Comparison of ENCODE assay signal across 8 cellular contexts in genomic region chrX:48971325-48972213, GRCh38. TPM values are rescaled to one million over a fixed set of nuclear protein-coding genes. Genes with fewer than 3 reads are reported as not detected.
A peak's percentile ranks its signal among the peaks of the same experiment; 100 is the strongest.
DNase-seq lines count a peak whose midpoint lies in the region; ATAC-seq and TF ChIP-seq lines count a peak whose summit lies in the region.

Gene KCND1 (minus strand): TSS chrX:48971844. CDS start chrX:48970271, 1,573 bp downstream.

- peaks cover 0 to 18% (median 15%) of the 10 kb centered on the region in 4 donors for H3K4me1 ChIP-seq in stomach

- TF ChIP-seq POLR2A in stomach (IDR thresholded peaks at IDR 0.05), result no peak

- peak within 1 kb of the TSS; percentile 46 for H3K4me3 ChIP-seq in choroid plexus epithelial cell (ENCODE audit: low read depth, low read length)
- peak within 1 kb of the TSS; percentile 36 to 43 (median 36) for H3K4me3 ChIP-seq in stomach

- H3K27me3 ChIP-seq in stomach, result no peaks in the 10 kb centered on the region

- intact Hi-C loops in left colon (cut with DNase I, micrococcal nuclease) (no loop called here), stomach (cut with DNase I; ENCODE audit: low total_unique reads) (no loop called here)

- H3K9me3 ChIP-seq in stomach, result no peaks in the 10 kb centered on the region

- peak within 1 kb of the TSS; percentile 14 to 71 (median 48) for H3K27ac ChIP-seq in stomach

- TF ChIP-seq CTCF in choroid plexus epithelial cell (conservative IDR thresholded peaks at IDR 0.05; ENCODE audit: low read depth, low read length), result no peak
- no peak for TF ChIP-seq CTCF in stomach (IDR thresholded peaks at IDR 0.05)

- TF ChIP-seq EP300 in stomach (IDR thresholded peaks at IDR 0.05), result no peak

- DNase-seq in DMS79 (lab: John Stamatoyannopoulos, UW), result peak; percentile 24
- peak; percentile 72 for DNase-seq in NCI-H146 treated with DMSO at 0.1 percent for 48 hours (lab: John Stamatoyannopoulos, UW; ENCODE audit: unreplicated experiment)
- peak; percentile 57 for DNase-seq in choroid plexus epithelial cell (ENCODE audit: low read depth)
- peak; percentile 29 to 39 for DNase-seq in left colon
- peak; percentile 29 for DNase-seq in stomach
- DNase-seq in SKM-1 (lab: John Stamatoyannopoulos, UW; ENCODE audit: unreplicated experiment), result no peak
- DNase-seq in central memory CD4-positive, alpha-beta T cell, result no peak

- peaks cover 0 to 32% (median 31%) of the 10 kb centered on the region in 4 donors for H3K36me3 ChIP-seq in stomach

- ATAC-seq in left colon, result peak; percentile 35
- no peak for ATAC-seq in HG02610 (IDR thresholded peaks at IDR 0.05; ENCODE audit: unreplicated experiment)

- 0 to 26% (median 3%) methylated on average over 5 to 28 of the region's 28 CpGs for WGBS in stomach, 5 donors

RNA-seq across cellular contexts. Expression of gene KCND1, which starts in this region (rescaled TPM):
- under 1 TPM; 0.61 to 0.76 TPM for total RNA-seq in left colon
- total RNA-seq in stomach, result 1 to 10 TPM in 1 of 5 donors, under 1 TPM in 1, not detected in 3; 0.45 to 2.4 TPM
- polyA plus RNA-seq in stomach, result under 1 TPM; 0.15 to 0.68 (median 0.19) TPM

Comparison
In these comparisons a context has a peak if more than half of its experiments do, and no peak if none do; other contexts are left out.
1. Peak in DNase-seq and ATAC-seq in left colon; RNA of the gene not detected or under 1 TPM.
2. DNase-seq: peak in DMS79 (single experiment), NCI-H146 treated with DMSO at 0.1 percent for 48 hours (single experiment), choroid plexus epithelial cell (single experiment) and stomach (single experiment); none in SKM-1 (single experiment) and central memory CD4-positive, alpha-beta T cell (single experiment).